9 cellular contexts compared by ENCODE assay signal in the genomic region with DNA sequence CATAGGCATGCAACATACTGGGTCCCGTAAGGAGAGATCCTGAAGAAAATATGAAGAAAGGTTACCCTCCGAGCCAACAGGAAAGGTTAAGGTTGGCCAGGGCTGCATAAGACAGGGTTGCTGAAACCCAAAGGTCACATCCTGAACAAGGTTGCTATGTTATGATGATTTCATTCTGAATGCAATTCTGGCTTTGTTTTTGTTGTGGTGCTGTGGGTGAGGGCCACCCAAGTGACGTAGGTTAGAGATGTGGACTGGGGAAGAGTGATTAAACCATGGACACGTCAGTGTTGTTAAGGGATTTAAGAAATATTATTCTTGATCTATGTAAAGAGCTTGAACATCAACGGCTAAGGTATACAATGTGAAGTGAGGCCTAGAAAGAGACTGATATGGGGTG. TPM values are rescaled to one million over a fixed set of nuclear protein-coding genes. Genes with fewer than 3 reads are reported as not detected.
DNase-seq lines count a peak whose midpoint lies in the region; ATAC-seq and TF ChIP-seq lines count a peak whose summit lies in the region.
"Had no signal": no experiment of that assay in that cellular context is flagged by ENCODE, and none has a peak within 500 bp of the region (broad histone marks: within the 10 kb centered on the region; RNA-seq: fewer than 3 reads in every experiment).

No MANE protein-coding gene starts in this region.

- H3K4me3 ChIP-seq in lung (no peak overlapping the region), thoracic aorta (peak overlapping the region; percentile 44)
- H3K4me3 ChIP-seq: MG63 had no signal

- H3K27me3 ChIP-seq in lung (ENCODE audit: control insufficient read depth, insufficient read depth) (no peaks in the 10 kb centered on the region), thoracic aorta (replicated peaks; ENCODE audit: insufficient read depth) (no peaks in the 10 kb centered on the region)
- H3K27me3 ChIP-seq: MG63 had no signal

- H3K4me1 Mint-ChIP-seq in activated T-cell treated with anti-CD3 and anti-CD28 coated beads, Interleukin-2, amount 50 U/mL, for 4 hours (ENCODE audit: low read depth) = peaks cover 45% of the 10 kb centered on the region
- peaks cover 66% of the 10 kb centered on the region for H3K4me1 Mint-ChIP-seq in chondrocyte (ENCODE audit: low read depth)

- no peaks in the 10 kb centered on the region for H3K36me3 ChIP-seq in lung (ENCODE audit: control insufficient read depth in 2 of 2, insufficient read depth in 2 of 2, low read length in 2 of 2)
- no peaks in the 10 kb centered on the region for H3K36me3 ChIP-seq in thoracic aorta

- H3K27me3 Mint-ChIP-seq in activated T-cell treated with anti-CD3 and anti-CD28 coated beads, Interleukin-2, amount 50 U/mL, for 4 hours (ENCODE audit: low read depth) = no peaks in the 10 kb centered on the region
- H3K27me3 Mint-ChIP-seq in chondrocyte (ENCODE audit: low read depth) = no peaks in the 10 kb centered on the region

- H3K9me3 ChIP-seq in lung (ENCODE audit: control insufficient read depth in 2 of 2, insufficient read depth in 1 of 2, low read length in 1 of 2) (no peaks in the 10 kb centered on the region), thoracic aorta (no peaks in the 10 kb centered on the region)
- H3K9me3 ChIP-seq: MG63 had no signal

- TF ChIP-seq CTCF in chondrocyte (IDR thresholded peaks at IDR 0.05) (no peak), lung (IDR thresholded peaks at IDR 0.05; ENCODE audit: control extremely low read depth, extremely low read depth) (no peak), thoracic aorta (IDR thresholded peaks at IDR 0.05) (no peak)

- WGBS in lung, 2 donors = 41 to 45% methylated on average over 5 of the region's 5 CpGs

- peak overlapping the region; percentile 5 to 62 for H3K27ac ChIP-seq in lung (ENCODE audit: low read depth in 1 of 2, low read length in 1 of 2)
- H3K27ac ChIP-seq in thoracic aorta = peak overlapping the region; percentile 16 to 35

- DNase-seq in activated T-cell treated with anti-CD3 and anti-CD28 coated beads, Interleukin-2, amount 50 U/mL, for 4 hours = no peak
- DNase-seq in activated T-cell treated with anti-CD3 and anti-CD28 coated beads, Interleukin-2, amount 50 U/mL, for 1 hour = no peak
- no peak for DNase-seq in chondrocyte (ENCODE audit: low spot score)
- DNase-seq in lung (ENCODE audit: low spot score) = no peak
- DNase-seq in thoracic aorta (ENCODE audit: low spot score) = no peak
- DNase-seq in NCI-H146 (lab: John Stamatoyannopoulos, UW) = no peak
- DNase-seq in activated CD4-positive, CD25-positive, alpha-beta regulatory T cell (lab: John Stamatoyannopoulos, UW) = no peak
- DNase-seq: MG63 had no signal

- H3K36me3 Mint-ChIP-seq in activated T-cell treated with anti-CD3 and anti-CD28 coated beads, Interleukin-2, amount 50 U/mL, for 4 hours (ENCODE audit: insufficient read depth) = peaks cover 4% of the 10 kb centered on the region
- H3K36me3 Mint-ChIP-seq in chondrocyte (ENCODE audit: low read depth) = peaks cover 9% of the 10 kb centered on the region

- H3K27ac Mint-ChIP-seq in chondrocyte (ENCODE audit: unreplicated experiment) = peak overlapping the region; percentile 55

- H3K4me3 Mint-ChIP-seq in activated T-cell treated with anti-CD3 and anti-CD28 coated beads, Interleukin-2, amount 50 U/mL, for 4 hours = peak overlapping the region; percentile 14
- no peak overlapping the region for H3K4me3 Mint-ChIP-seq in chondrocyte (ENCODE audit: unreplicated experiment)

- ATAC-seq in activated T-cell treated with anti-CD3 and anti-CD28 coated beads, Interleukin-2, amount 50 U/mL, for 4 hours = peak in 1 of 2 donors; percentile 66
- ATAC-seq in lung (ENCODE audit: insufficient read depth, low FRiP score) (no peak), thoracic aorta (ENCODE audit: insufficient number of reproducible peaks, low FRiP score, low read depth) (no peak), HG03342 (IDR thresholded peaks at IDR 0.05; ENCODE audit: unreplicated experiment) (no peak)

- H3K4me1 ChIP-seq in lung (ENCODE audit: control insufficient read depth in 2 of 2, insufficient read depth in 2 of 2, low read length in 2 of 2) (peaks cover 1 to 33% of the 10 kb centered on the region in 2 donors), thoracic aorta (ENCODE audit: control insufficient read depth in 1 of 2, low read depth in 2 of 2) (peaks cover 29 to 87% of the 10 kb centered on the region in 2 donors)

- no peaks in the 10 kb centered on the region for H3K9me3 Mint-ChIP-seq in activated T-cell treated with anti-CD3 and anti-CD28 coated beads, Interleukin-2, amount 50 U/mL, for 4 hours
- no peaks in the 10 kb centered on the region for H3K9me3 Mint-ChIP-seq in chondrocyte (ENCODE audit: low read depth)

RNA-seq across cellular contexts. Expression of gene ZEB2, which starts 60.0 kb away (rescaled TPM):
- 10 to 100 TPM; 14.4 to 35.9 (median 25.1) TPM for total RNA-seq in activated T-cell treated with anti-CD3 and anti-CD28 coated beads, Interleukin-2, amount 50 U/mL, for 4 hours
- total RNA-seq in chondrocyte = 55.5 to 104 TPM (median 95.4 TPM) in 3 replicates
- total RNA-seq in lung = 100 to 1,000 TPM; 176 to 332 TPM
- 10 to 100 TPM; 27.0 to 77.6 TPM for polyA plus RNA-seq in lung
- 100 to 1,000 TPM; 122 to 190 TPM for total RNA-seq in thoracic aorta
